Comparison of ENCODE assay signal across 1 cellular context in genomic region chr5:108531367-108532211, GRCh38.
A peak's percentile ranks its signal among the peaks of the same experiment; 100 is the strongest.
TF ChIP-seq lines count a peak whose summit lies in the region.

No MANE protein-coding gene starts in this region.

TF ChIP-seq in K562, 482 proteins besides CTCF, POLR2A, EP300 and RAD21 (continued from another document and continues in another):
- TF ChIP-seq CREB5 (CRISPR knock-in tag; IDR thresholded peaks at IDR 0.05): peak; percentile 98
- TF ChIP-seq RBM34 (IDR thresholded peaks at IDR 0.05; ENCODE audit: borderline replicate concordance, insufficient read depth, low read length): no peak
- no peak for TF ChIP-seq ARID4B (CRISPR knock-in tag; IDR thresholded peaks at IDR 0.05)
- TF ChIP-seq HNRNPK (IDR thresholded peaks at IDR 0.05; ENCODE audit: low read depth, low read length, poor library complexity, severe bottlenecking): no peak
- TF ChIP-seq DNMT1 (IDR thresholded peaks at IDR 0.05): no peak
- no peak for TF ChIP-seq POLR3G (IDR thresholded peaks at IDR 0.05; ENCODE audit: extremely low read depth, insufficient read length, insufficient replicate concordance)
- TF ChIP-seq RUNX1 (IDR thresholded peaks at IDR 0.05; ENCODE audit: low read depth): no peak
- TF ChIP-seq, protein P1, sequence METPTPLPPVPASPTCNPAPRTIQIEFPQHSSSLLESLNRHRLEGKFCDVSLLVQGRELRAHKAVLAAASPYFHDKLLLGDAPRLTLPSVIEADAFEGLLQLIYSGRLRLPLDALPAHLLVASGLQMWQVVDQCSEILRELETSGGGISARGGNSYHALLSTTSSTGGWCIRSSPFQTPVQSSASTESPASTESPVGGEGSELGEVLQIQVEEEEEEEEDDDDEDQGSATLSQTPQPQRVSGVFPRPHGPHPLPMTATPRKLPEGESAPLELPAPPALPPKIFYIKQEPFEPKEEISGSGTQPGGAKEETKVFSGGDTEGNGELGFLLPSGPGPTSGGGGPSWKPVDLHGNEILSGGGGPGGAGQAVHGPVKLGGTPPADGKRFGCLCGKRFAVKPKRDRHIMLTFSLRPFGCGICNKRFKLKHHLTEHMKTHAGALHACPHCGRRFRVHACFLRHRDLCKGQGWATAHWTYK (CRISPR knock-in tag; IDR thresholded peaks at IDR 0.05): peak; percentile 100
- TF ChIP-seq, protein P2, sequence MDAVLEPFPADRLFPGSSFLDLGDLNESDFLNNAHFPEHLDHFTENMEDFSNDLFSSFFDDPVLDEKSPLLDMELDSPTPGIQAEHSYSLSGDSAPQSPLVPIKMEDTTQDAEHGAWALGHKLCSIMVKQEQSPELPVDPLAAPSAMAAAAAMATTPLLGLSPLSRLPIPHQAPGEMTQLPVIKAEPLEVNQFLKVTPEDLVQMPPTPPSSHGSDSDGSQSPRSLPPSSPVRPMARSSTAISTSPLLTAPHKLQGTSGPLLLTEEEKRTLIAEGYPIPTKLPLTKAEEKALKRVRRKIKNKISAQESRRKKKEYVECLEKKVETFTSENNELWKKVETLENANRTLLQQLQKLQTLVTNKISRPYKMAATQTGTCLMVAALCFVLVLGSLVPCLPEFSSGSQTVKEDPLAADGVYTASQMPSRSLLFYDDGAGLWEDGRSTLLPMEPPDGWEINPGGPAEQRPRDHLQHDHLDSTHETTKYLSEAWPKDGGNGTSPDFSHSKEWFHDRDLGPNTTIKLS (IDR thresholded peaks at IDR 0.05; ENCODE audit: borderline replicate concordance, low read depth): no peak; the same call in 1 of the 2 replicates
- TF ChIP-seq PRPF4 (IDR thresholded peaks at IDR 0.05; ENCODE audit: insufficient read depth, low read depth, low read length, poor library complexity, severe bottlenecking): no peak
- peak; percentile 89 for TF ChIP-seq MTA2 (IDR thresholded peaks at IDR 0.05; ENCODE audit: low read depth)
- no peak for TF ChIP-seq IRF2 (CRISPR knock-in tag; IDR thresholded peaks at IDR 0.05)
- TF ChIP-seq ETS1 (conservative IDR thresholded peaks at IDR 0.05; ENCODE audit: control insufficient read depth, low read depth, low read length): 0 out of 2 replicates have a peak, but pooled peaks have one; percentile 26
- TF ChIP-seq ZNF133 (CRISPR knock-in tag; IDR thresholded peaks at IDR 0.05): peak; percentile 99
- peak; percentile 24; the same call in 1 of the 2 replicates for TF ChIP-seq ETV5 (CRISPR knock-in tag; IDR thresholded peaks at IDR 0.05; ENCODE audit: low read depth)
- no peak for TF ChIP-seq ZNF12 (CRISPR knock-in tag; IDR thresholded peaks at IDR 0.05)
- TF ChIP-seq ZFPM2 (CRISPR knock-in tag; IDR thresholded peaks at IDR 0.05): peak; percentile 97; the same call in 1 of the 2 replicates
- TF ChIP-seq USF1 (CRISPR knock-in tag; IDR thresholded peaks at IDR 0.05): no peak
- peak; percentile 99 for TF ChIP-seq ZFP1 (CRISPR knock-in tag; IDR thresholded peaks at IDR 0.05)
- no peak for TF ChIP-seq PRMT5 (CRISPR knock-in tag; IDR thresholded peaks at IDR 0.05)
- peak; percentile 98 for TF ChIP-seq ZNF830 (CRISPR knock-in tag; IDR thresholded peaks at IDR 0.05)
- TF ChIP-seq ZNF707 (CRISPR knock-in tag; conservative IDR thresholded peaks at IDR 0.05): peak; percentile 94
- TF ChIP-seq NFIC (IDR thresholded peaks at IDR 0.05): peak; percentile 89
- peak; percentile 89 for TF ChIP-seq GMEB1 (CRISPR knock-in tag; IDR thresholded peaks at IDR 0.05)
- no peak for TF ChIP-seq MCM2 (IDR thresholded peaks at IDR 0.05; ENCODE audit: low read depth)
- TF ChIP-seq ZNF347 (CRISPR knock-in tag; IDR thresholded peaks at IDR 0.05; ENCODE audit: low read depth): peak; percentile 95
- TF ChIP-seq ESRRA (IDR thresholded peaks at IDR 0.05; ENCODE audit: borderline replicate concordance, low read depth): no peak; the same call in 1 of the 2 replicates
- TF ChIP-seq ZNF589 (CRISPR knock-in tag; IDR thresholded peaks at IDR 0.05; ENCODE audit: low read depth): peak; percentile 100
- TF ChIP-seq HMBOX1 (IDR thresholded peaks at IDR 0.05): no peak
- TF ChIP-seq HOMEZ (CRISPR knock-in tag; IDR thresholded peaks at IDR 0.05): peak; percentile 99
- peak; percentile 82 for TF ChIP-seq L3MBTL2 (IDR thresholded peaks at IDR 0.05)
